In the genomic region with DNA sequence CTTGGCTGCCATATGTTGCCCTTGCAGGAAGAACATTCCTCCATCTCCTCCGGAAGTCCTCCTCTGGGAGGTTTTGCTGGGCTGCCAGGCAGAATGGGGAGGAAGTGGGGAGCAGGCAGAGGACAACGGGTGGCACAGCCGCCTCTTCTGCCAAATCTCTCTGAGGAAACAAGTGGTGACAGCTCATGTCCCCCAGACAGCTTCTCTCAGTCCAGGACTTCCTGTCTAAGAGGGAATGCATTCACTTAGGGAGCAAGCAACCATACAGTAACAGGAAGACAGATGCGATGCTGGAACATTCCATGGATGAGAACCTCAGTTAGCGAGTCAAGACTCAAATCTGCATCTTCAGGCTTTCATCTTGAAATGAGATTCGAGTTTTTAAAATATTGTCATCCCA, we compare ENCODE assay signal across 21 cellular contexts.
DNase-seq lines count a peak whose midpoint lies in the region; TF ChIP-seq lines count a peak whose summit lies in the region.
"Had no signal": no experiment of that assay in that cellular context is flagged by ENCODE, and none has a peak within 500 bp of the region (broad histone marks: within the 10 kb centered on the region; RNA-seq: fewer than 3 reads in every experiment).

No MANE protein-coding gene starts in this region.

- H3K4me3 ChIP-seq in brain microvascular endothelial cell (ENCODE audit: low read depth, low read length) (no peak overlapping the region), fibroblast of the aortic adventitia (ENCODE audit: low read depth, low read length) (no peak overlapping the region), suprapubic skin (no peak overlapping the region)
- H3K4me3 ChIP-seq: heart right ventricle, left lung had no signal

- H3K36me3 ChIP-seq in brain microvascular endothelial cell (replicated peaks) (no peaks in the 10 kb centered on the region), suprapubic skin (no peaks in the 10 kb centered on the region)
- H3K36me3 ChIP-seq: heart right ventricle, left lung had no signal

- 53% methylated on average over 6 of the region's 6 CpGs for WGBS in suprapubic skin

- TF ChIP-seq CTCF in brain microvascular endothelial cell (IDR thresholded peaks at IDR 0.05; ENCODE audit: low read depth, low read length, missing control alignments) = no peak
- no peak for TF ChIP-seq CTCF in fibroblast of the aortic adventitia (IDR thresholded peaks at IDR 0.05; ENCODE audit: insufficient read depth, low read length)
- TF ChIP-seq CTCF in suprapubic skin (IDR thresholded peaks at IDR 0.05) = no peak

- H3K4me1 ChIP-seq in suprapubic skin = peaks cover 3% of the 10 kb centered on the region
- H3K4me1 ChIP-seq: heart right ventricle, left lung had no signal

- H3K27ac ChIP-seq in brain microvascular endothelial cell (peak overlapping the region; percentile 49), suprapubic skin (peak overlapping the region; percentile 35)
- H3K27ac ChIP-seq: KMS-11, left lung had no signal

- H3K27me3 ChIP-seq in brain microvascular endothelial cell (replicated peaks) (no peaks in the 10 kb centered on the region), suprapubic skin (no peaks in the 10 kb centered on the region)
- H3K27me3 ChIP-seq: heart right ventricle, left lung had no signal

- peak; percentile 18 for DNase-seq in HT1080 (ENCODE audit: low read depth)
- no peak for DNase-seq in brain microvascular endothelial cell
- DNase-seq in fibroblast of the aortic adventitia (ENCODE audit: low read depth) = peak; percentile 17
- no peak for DNase-seq in suprapubic skin (ENCODE audit: low spot score in 2 of 2)
- no peak for DNase-seq in NCI-H526 treated with DMSO at 0.1 percent for 48 hours (lab: John Stamatoyannopoulos, UW)
- no peak for DNase-seq in NCI-H146 treated with DMSO at 0.1 percent for 48 hours (lab: John Stamatoyannopoulos, UW; ENCODE audit: unreplicated experiment)
- DNase-seq in foreskin melanocyte = no peak
- DNase-seq: activated CD4-positive, alpha-beta T cell treated with anti-CD3 and anti-CD28 coated beads for 36 hours; CD4-positive, alpha-beta memory T cell; DMS 273 treated with DMSO at 0.1 percent for 48 hours; effector memory CD8-positive, alpha-beta T cell; GF-D8; H7; heart right ventricle; left lung; NCI-H1930; NCI-H226; NCI-H82; nephron progenitor cell; posterior cingulate gyrus had no signal

- H3K9me3 ChIP-seq in suprapubic skin = no peaks in the 10 kb centered on the region

- no peak for TF ChIP-seq POLR2A in suprapubic skin (IDR thresholded peaks at IDR 0.05)

- TF ChIP-seq EP300 in suprapubic skin (IDR thresholded peaks at IDR 0.05) = no peak

- in situ Hi-C loops in brain microvascular endothelial cell (cut with HindIII; ENCODE audit: low pct_ligation_motif_present, low sequenced_read_pairs) = no loop called here

Comparison
In these comparisons a context has a peak if more than half of its experiments do, and no peak if none do; other contexts are left out.
1. DNase-seq: peak in HT1080 (single experiment) and fibroblast of the aortic adventitia (single experiment); none in brain microvascular endothelial cell (single experiment), suprapubic skin (0 of 2), NCI-H526 treated with DMSO at 0.1 percent for 48 hours (single experiment), NCI-H146 treated with DMSO at 0.1 percent for 48 hours (single experiment) and foreskin melanocyte (single experiment).